In genomic region chr11:109877043-109877442, GRCh38 we compare ENCODE assay signal across 1 cellular context.
TF ChIP-seq lines count a peak whose summit lies in the region.

No MANE protein-coding gene starts in this region.

TF ChIP-seq in H1, 55 proteins besides CTCF, POLR2A, EP300 and RAD21 (continued from another document):
- TF ChIP-seq, protein P1, sequence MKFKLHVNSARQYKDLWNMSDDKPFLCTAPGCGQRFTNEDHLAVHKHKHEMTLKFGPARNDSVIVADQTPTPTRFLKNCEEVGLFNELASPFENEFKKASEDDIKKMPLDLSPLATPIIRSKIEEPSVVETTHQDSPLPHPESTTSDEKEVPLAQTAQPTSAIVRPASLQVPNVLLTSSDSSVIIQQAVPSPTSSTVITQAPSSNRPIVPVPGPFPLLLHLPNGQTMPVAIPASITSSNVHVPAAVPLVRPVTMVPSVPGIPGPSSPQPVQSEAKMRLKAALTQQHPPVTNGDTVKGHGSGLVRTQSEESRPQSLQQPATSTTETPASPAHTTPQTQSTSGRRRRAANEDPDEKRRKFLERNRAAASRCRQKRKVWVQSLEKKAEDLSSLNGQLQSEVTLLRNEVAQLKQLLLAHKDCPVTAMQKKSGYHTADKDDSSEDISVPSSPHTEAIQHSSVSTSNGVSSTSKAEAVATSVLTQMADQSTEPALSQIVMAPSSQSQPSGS (IDR thresholded peaks at IDR 0.05; ENCODE audit: low read length), result no peak
- TF ChIP-seq PHF8 (conservative IDR thresholded peaks at IDR 0.05; ENCODE audit: low read depth, low read length) (no peak), CREB1 (IDR thresholded peaks at IDR 0.05) (no peak), SIX5 (IDR thresholded peaks at IDR 0.05; ENCODE audit: low read depth, low read length) (no peak)
